14 cellular contexts compared by ENCODE assay signal in the genomic region with DNA sequence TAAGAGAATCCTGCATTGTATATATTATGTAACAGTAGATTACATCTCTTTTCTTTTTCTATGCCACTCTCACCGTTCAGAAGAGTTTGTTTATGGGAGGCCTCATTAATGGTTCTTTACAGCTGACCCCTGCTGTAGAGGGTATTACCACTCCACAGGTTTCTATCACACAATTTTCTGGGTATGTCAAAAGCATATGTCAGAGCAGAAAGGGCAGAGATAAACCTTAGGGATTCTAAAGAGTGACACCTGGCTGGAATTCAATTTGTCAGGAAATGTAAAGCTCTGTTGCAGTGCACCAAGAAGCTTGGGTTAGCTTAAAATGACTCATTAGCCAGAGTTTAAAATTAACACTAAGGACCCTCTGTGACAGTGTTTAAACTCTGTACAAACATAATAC.
DNase-seq lines count a peak whose midpoint lies in the region; ATAC-seq and TF ChIP-seq lines count a peak whose summit lies in the region.
"Had no signal": no experiment of that assay in that cellular context is flagged by ENCODE, and none has a peak within 500 bp of the region (broad histone marks: within the 10 kb centered on the region; RNA-seq: fewer than 3 reads in every experiment).

No MANE protein-coding gene starts in this region.

- H4K20me1 ChIP-seq in OCI-LY3 (ENCODE audit: insufficient read depth, low read length) (no peaks in the 10 kb centered on the region), neural cell (ENCODE audit: insufficient read depth) (no peaks in the 10 kb centered on the region)

- H3K4me3 ChIP-seq in OCI-LY3 (ENCODE audit: low read length), result no peak overlapping the region
- H3K4me3 ChIP-seq in neural cell (ENCODE audit: low read length), result no peak overlapping the region
- no peak overlapping the region for H3K4me3 ChIP-seq in sigmoid colon
- H3K4me3 ChIP-seq: GM23338 had no signal

- DNase-seq in HEK293T (ENCODE audit: extremely low spot score) (no peak), NCI-H146 treated with DMSO at 0.1 percent for 48 hours (lab: John Stamatoyannopoulos, UW; ENCODE audit: unreplicated experiment) (peak; percentile 37), sigmoid colon (no peak)
- DNase-seq: C1 segment of cervical spinal cord; Calu3; CD4-positive, alpha-beta T cell; DMS 273 treated with DMSO at 0.1 percent for 48 hours; H7 had no signal

- WGBS in sigmoid colon, 2 donors, result 38 to 66% methylated on average over 1 of the region's 1 CpG

- no peak overlapping the region for H3K9ac ChIP-seq in OCI-LY3 (ENCODE audit: low read length)
- no peak overlapping the region for H3K9ac ChIP-seq in neural cell (ENCODE audit: low read length)

- no peak overlapping the region for H3K27ac Mint-ChIP-seq in stimulated activated memory B cell treated with anti-CD40 and anti-IgM and Interleukin-4, amounts not matched to agents 10 μg/mL and 1 μg/mL and 100 μg/mL, for 72 hours
- H3K27ac Mint-ChIP-seq: B cell; CD4-positive, alpha-beta T cell; GM23338 had no signal

- H3K9me3 Mint-ChIP-seq in stimulated activated memory B cell treated with anti-CD40 and anti-IgM and Interleukin-4, amounts not matched to agents 10 μg/mL and 1 μg/mL and 100 μg/mL, for 72 hours, result no peaks in the 10 kb centered on the region
- H3K9me3 Mint-ChIP-seq: CD4-positive, alpha-beta T cell had no signal

- H3F3A ChIP-seq in neural cell (ENCODE audit: insufficient read depth, low read length, poor library complexity, severe bottlenecking), result no peaks in the 10 kb centered on the region

- no peak for ATAC-seq in stimulated activated memory B cell treated with anti-CD40 and anti-IgM and Interleukin-4, amounts not matched to agents 10 μg/mL and 1 μg/mL and 100 μg/mL, for 72 hours
- no peak for ATAC-seq in GM21528 (IDR thresholded peaks at IDR 0.05; ENCODE audit: low FRiP score, unreplicated experiment)
- ATAC-seq: GM23338 had no signal

- H3K4me3 Mint-ChIP-seq in stimulated activated memory B cell treated with anti-CD40 and anti-IgM and Interleukin-4, amounts not matched to agents 10 μg/mL and 1 μg/mL and 100 μg/mL, for 72 hours, result no peak overlapping the region
- H3K4me3 Mint-ChIP-seq: B cell; CD4-positive, alpha-beta T cell; GM23338 had no signal

- H3K79me2 ChIP-seq in OCI-LY3 (ENCODE audit: low read length) (no peaks in the 10 kb centered on the region), neural cell (replicated peaks; ENCODE audit: insufficient read depth, low read length) (no peaks in the 10 kb centered on the region)

- 0 out of 2 replicates have a peak overlapping the region, but pooled peaks have one; percentile 16 for H2AFZ ChIP-seq in OCI-LY3 (ENCODE audit: low read depth, low read length)
- no peak overlapping the region for H2AFZ ChIP-seq in neural cell (ENCODE audit: low read depth, low read length)
- H2AFZ ChIP-seq: GM23338 had no signal

- POLR2A ChIA-PET in HEK293T (lab: Yijun Ruan, JAX), result no interaction called here

- intact Hi-C loops in sigmoid colon (cut with DNase I), result no loop called here

- CTCF ChIA-PET in HEK293T (lab: Yijun Ruan, JAX), result no interaction called here

- H3K9me3 ChIP-seq in OCI-LY3 (ENCODE audit: insufficient read depth, low read length) (no peaks in the 10 kb centered on the region), neural cell (ENCODE audit: low read length) (no peaks in the 10 kb centered on the region), sigmoid colon (no peaks in the 10 kb centered on the region)

- no peak for TF ChIP-seq RAD21 in neural cell (conservative IDR thresholded peaks at IDR 0.05)

- H3K9me2 ChIP-seq in neural cell (ENCODE audit: insufficient read depth, low read length), result no peaks in the 10 kb centered on the region

- no peak for TF ChIP-seq EP300 in neural cell (conservative IDR thresholded peaks at IDR 0.05; ENCODE audit: poor library complexity, severe bottlenecking)
- TF ChIP-seq EP300 in sigmoid colon (IDR thresholded peaks at IDR 0.05), result no peak

- H3K4me1 ChIP-seq in OCI-LY3 (ENCODE audit: low read length), result no peaks in the 10 kb centered on the region
- no peaks in the 10 kb centered on the region for H3K4me1 ChIP-seq in sigmoid colon

- no peaks in the 10 kb centered on the region for H3K27me3 ChIP-seq in OCI-LY3 (ENCODE audit: low read depth, low read length)
- no peaks in the 10 kb centered on the region for H3K27me3 ChIP-seq in neural cell (ENCODE audit: insufficient read depth, low read depth, low read length)
- H3K27me3 ChIP-seq in sigmoid colon, result no peaks in the 10 kb centered on the region

- no peak overlapping the region for H3K27ac ChIP-seq in OCI-LY3 (ENCODE audit: low read length)
- H3K27ac ChIP-seq in neural cell (ENCODE audit: low read length), result no peak overlapping the region
- no peak overlapping the region for H3K27ac ChIP-seq in sigmoid colon

- H3K36me3 Mint-ChIP-seq in stimulated activated memory B cell treated with anti-CD40 and anti-IgM and Interleukin-4, amounts not matched to agents 10 μg/mL and 1 μg/mL and 100 μg/mL, for 72 hours, result no peaks in the 10 kb centered on the region

- no peak overlapping the region for H3K4me2 ChIP-seq in OCI-LY3 (ENCODE audit: low read length)
- H3K4me2 ChIP-seq in neural cell (ENCODE audit: low read length), result no peak overlapping the region
- H3K4me2 ChIP-seq: GM23338 had no signal

- TF ChIP-seq CTCF in OCI-LY3 (IDR thresholded peaks at IDR 0.05; ENCODE audit: low read depth, low read length) (no peak), neural cell (IDR thresholded peaks at IDR 0.05; ENCODE audit: poor library complexity, severe bottlenecking) (no peak), sigmoid colon (IDR thresholded peaks at IDR 0.05) (no peak)

- H3K4me1 Mint-ChIP-seq in stimulated activated memory B cell treated with anti-CD40 and anti-IgM and Interleukin-4, amounts not matched to agents 10 μg/mL and 1 μg/mL and 100 μg/mL, for 72 hours, result no peaks in the 10 kb centered on the region
- H3K4me1 Mint-ChIP-seq: B cell had no signal

- H3K36me3 ChIP-seq in OCI-LY3 (replicated peaks; ENCODE audit: low read depth, low read length) (no peaks in the 10 kb centered on the region), neural cell (ENCODE audit: insufficient read depth, low read length) (no peaks in the 10 kb centered on the region), sigmoid colon (no peaks in the 10 kb centered on the region)

- TF ChIP-seq POLR2A in sigmoid colon (IDR thresholded peaks at IDR 0.05), result no peak

- H3K27me3 Mint-ChIP-seq in stimulated activated memory B cell treated with anti-CD40 and anti-IgM and Interleukin-4, amounts not matched to agents 10 μg/mL and 1 μg/mL and 100 μg/mL, for 72 hours, result no peaks in the 10 kb centered on the region
- H3K27me3 Mint-ChIP-seq: B cell; CD4-positive, alpha-beta T cell had no signal

TF ChIP-seq in HEK293T, 16 proteins besides CTCF, POLR2A, EP300 and RAD21:
- TF ChIP-seq ZNF384 (IDR thresholded peaks at IDR 0.05) (no peak), ELF4 (IDR thresholded peaks at IDR 0.05) (no peak), ARNT (IDR thresholded peaks at IDR 0.05) (no peak), CTBP1 (IDR thresholded peaks at IDR 0.05; ENCODE audit: borderline replicate concordance) (no peak; the same call in 1 of the 2 replicates), HDGF (IDR thresholded peaks at IDR 0.05; ENCODE audit: borderline replicate concordance) (no peak), L3MBTL2 (conservative IDR thresholded peaks at IDR 0.05) (no peak)
- TF ChIP-seq, protein P1, sequence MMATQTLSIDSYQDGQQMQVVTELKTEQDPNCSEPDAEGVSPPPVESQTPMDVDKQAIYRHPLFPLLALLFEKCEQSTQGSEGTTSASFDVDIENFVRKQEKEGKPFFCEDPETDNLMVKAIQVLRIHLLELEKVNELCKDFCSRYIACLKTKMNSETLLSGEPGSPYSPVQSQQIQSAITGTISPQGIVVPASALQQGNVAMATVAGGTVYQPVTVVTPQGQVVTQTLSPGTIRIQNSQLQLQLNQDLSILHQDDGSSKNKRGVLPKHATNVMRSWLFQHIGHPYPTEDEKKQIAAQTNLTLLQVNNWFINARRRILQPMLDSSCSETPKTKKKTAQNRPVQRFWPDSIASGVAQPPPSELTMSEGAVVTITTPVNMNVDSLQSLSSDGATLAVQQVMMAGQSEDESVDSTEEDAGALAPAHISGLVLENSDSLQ (IDR thresholded peaks at IDR 0.05), result peak; percentile 68; the same call in 1 of the 2 replicates

TF ChIP-seq in neural cell, 6 proteins besides CTCF, POLR2A, EP300 and RAD21:
- TF ChIP-seq, protein P2, sequence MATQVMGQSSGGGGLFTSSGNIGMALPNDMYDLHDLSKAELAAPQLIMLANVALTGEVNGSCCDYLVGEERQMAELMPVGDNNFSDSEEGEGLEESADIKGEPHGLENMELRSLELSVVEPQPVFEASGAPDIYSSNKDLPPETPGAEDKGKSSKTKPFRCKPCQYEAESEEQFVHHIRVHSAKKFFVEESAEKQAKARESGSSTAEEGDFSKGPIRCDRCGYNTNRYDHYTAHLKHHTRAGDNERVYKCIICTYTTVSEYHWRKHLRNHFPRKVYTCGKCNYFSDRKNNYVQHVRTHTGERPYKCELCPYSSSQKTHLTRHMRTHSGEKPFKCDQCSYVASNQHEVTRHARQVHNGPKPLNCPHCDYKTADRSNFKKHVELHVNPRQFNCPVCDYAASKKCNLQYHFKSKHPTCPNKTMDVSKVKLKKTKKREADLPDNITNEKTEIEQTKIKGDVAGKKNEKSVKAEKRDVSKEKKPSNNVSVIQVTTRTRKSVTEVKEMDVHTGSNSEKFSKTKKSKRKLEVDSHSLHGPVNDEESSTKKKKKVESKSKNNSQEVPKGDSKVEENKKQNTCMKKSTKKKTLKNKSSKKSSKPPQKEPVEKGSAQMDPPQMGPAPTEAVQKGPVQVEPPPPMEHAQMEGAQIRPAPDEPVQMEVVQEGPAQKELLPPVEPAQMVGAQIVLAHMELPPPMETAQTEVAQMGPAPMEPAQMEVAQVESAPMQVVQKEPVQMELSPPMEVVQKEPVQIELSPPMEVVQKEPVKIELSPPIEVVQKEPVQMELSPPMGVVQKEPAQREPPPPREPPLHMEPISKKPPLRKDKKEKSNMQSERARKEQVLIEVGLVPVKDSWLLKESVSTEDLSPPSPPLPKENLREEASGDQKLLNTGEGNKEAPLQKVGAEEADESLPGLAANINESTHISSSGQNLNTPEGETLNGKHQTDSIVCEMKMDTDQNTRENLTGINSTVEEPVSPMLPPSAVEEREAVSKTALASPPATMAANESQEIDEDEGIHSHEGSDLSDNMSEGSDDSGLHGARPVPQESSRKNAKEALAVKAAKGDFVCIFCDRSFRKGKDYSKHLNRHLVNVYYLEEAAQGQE (IDR thresholded peaks at IDR 0.05; ENCODE audit: borderline replicate concordance), result no peak
- peak; percentile 17 for TF ChIP-seq POLR2AphosphoS5 (IDR thresholded peaks at IDR 0.05)
- no peak for TF ChIP-seq EZH2 (IDR thresholded peaks at IDR 0.05; ENCODE audit: borderline replicate concordance, insufficient read depth, low read length, poor library complexity, severe bottlenecking)
- no peak for TF ChIP-seq MXI1 (conservative IDR thresholded peaks at IDR 0.05; ENCODE audit: poor library complexity, severe bottlenecking)
- no peak for TF ChIP-seq TAF1 (IDR thresholded peaks at IDR 0.05; ENCODE audit: low read depth)
- TF ChIP-seq SMC3 (conservative IDR thresholded peaks at IDR 0.05; ENCODE audit: poor library complexity), result no peak
